13 cellular contexts compared by ENCODE assay signal in genomic region chr4:185576918-185577591, GRCh38. TPM values are rescaled to one million over a fixed set of nuclear protein-coding genes. Genes with fewer than 3 reads are reported as not detected.
DNase-seq lines count a peak whose midpoint lies in the region; ATAC-seq, FAIRE-seq and TF ChIP-seq lines count a peak whose summit lies in the region.
"Had no signal": no experiment of that assay in that cellular context is flagged by ENCODE, and none has a peak within 500 bp of the region (broad histone marks: within the 10 kb centered on the region; RNA-seq: fewer than 3 reads in every experiment).

No MANE protein-coding gene starts in this region.

- no peak for ATAC-seq in HG03095 (IDR thresholded peaks at IDR 0.05; ENCODE audit: unreplicated experiment)

- no peaks in the 10 kb centered on the region for H3K27me3 ChIP-seq in stomach
- H3K27me3 ChIP-seq: vagina had no signal

- peaks cover 19% of the 10 kb centered on the region for H3K4me1 Mint-ChIP-seq in mesothelial cell of epicardium

- TF ChIP-seq POLR2A in stomach (IDR thresholded peaks at IDR 0.05) = no peak

- H3K36me3 ChIP-seq in stomach = no peaks in the 10 kb centered on the region
- H3K36me3 ChIP-seq: vagina had no signal

- H3K9me3 ChIP-seq in stomach = no peaks in the 10 kb centered on the region
- H3K9me3 ChIP-seq: vagina had no signal

- H3K27me3 Mint-ChIP-seq in mesothelial cell of epicardium (ENCODE audit: low read depth) = no peaks in the 10 kb centered on the region

- no peak for TF ChIP-seq EP300 in stomach (IDR thresholded peaks at IDR 0.05)

- peaks cover 0 to 18% (median 12%) of the 10 kb centered on the region in 4 donors for H3K4me1 ChIP-seq in stomach
- H3K4me1 ChIP-seq: vagina had no signal

- no peak for FAIRE-seq in HTR-8/SVneo (lab: Jason Lieb, UNC)

- H3K4me3 Mint-ChIP-seq in mesothelial cell of epicardium = no peak overlapping the region

- H3K27ac ChIP-seq in stomach = peak overlapping the region in 4 of 5 donors; percentile 54 to 65 (median 56)
- H3K27ac ChIP-seq: SK-N-MC, vagina had no signal

- WGBS in stomach, 5 donors = 59 to 68% (median 65%) methylated on average over 7 of the region's 7 CpGs

- DNase-seq in SK-N-DZ (ENCODE audit: low spot score) (peak; percentile 60), fibroblast of pulmonary artery (ENCODE audit: low read depth) (peak; percentile 31), mesothelial cell of epicardium (ENCODE audit: low spot score in 2 of 2, unreplicated experiment in 2 of 2) (no peak), stomach (no peak), G401 (ENCODE audit: low spot score) (no peak), HTR-8/SVneo (ENCODE audit: insufficient read length, low spot score) (no peak), GM10248 (ENCODE audit: extremely low spot score) (no peak)
- DNase-seq: GDM1; stimulated activated CD4-positive, alpha-beta T cell treated with anti-CD3 and anti-CD28 coated beads, Interleukin-4, amount 100 ng/mL, for 24 hours had no signal

- no peak overlapping the region for H3K4me3 ChIP-seq in fibroblast of pulmonary artery (replicated peaks; ENCODE audit: low read depth, low read length)
- H3K4me3 ChIP-seq in stomach = no peak overlapping the region
- H3K4me3 ChIP-seq: SK-N-MC, vagina had no signal

- peaks cover 5% of the 10 kb centered on the region for H3K9me3 Mint-ChIP-seq in mesothelial cell of epicardium

- intact Hi-C loops in stomach (cut with DNase I; ENCODE audit: low total_unique reads) = no loop called here

- H3K36me3 Mint-ChIP-seq in mesothelial cell of epicardium = no peaks in the 10 kb centered on the region

- in situ Hi-C loops in G401 (cut with HindIII; ENCODE audit: low sequenced_read_pairs) = no loop called here

- CTCF ChIA-PET in GM10248 (lab: Yijun Ruan, JAX) = interaction anchor here (3.0 to 5.2 kb wide), 2 partner anchors 7 to 20 kb away, joined by 17 to 26 read pairs; no protein-coding TSS in a partner anchor

- POLR2A ChIA-PET in GM10248 (lab: Yijun Ruan, JAX) = interaction anchor here (0.6 kb wide), 1 partner anchor 358 kb away, joined by 5 read pairs; no protein-coding TSS in a partner anchor

- H3K27ac Mint-ChIP-seq in mesothelial cell of epicardium = peak overlapping the region; percentile 73

- TF ChIP-seq CTCF in fibroblast of pulmonary artery (IDR thresholded peaks at IDR 0.05; ENCODE audit: low read length, missing control alignments) (no peak), mesothelial cell of epicardium (IDR thresholded peaks at IDR 0.05; ENCODE audit: unreplicated experiment) (no peak), stomach (IDR thresholded peaks at IDR 0.05) (no peak), GM10248 (IDR thresholded peaks at IDR 0.05; ENCODE audit: control extremely low read depth, extremely low read depth, low read depth, missing control alignments) (no peak)

RNA-seq across cellular contexts. Expression of gene PDLIM3, which starts 41.7 kb away (rescaled TPM):
- 92.0 and 95.3 TPM in 2 replicates for polyA plus RNA-seq in SK-N-DZ (2014; cell fraction: cytosol; rRNA removed)
- polyA plus RNA-seq in SK-N-DZ (2014; cell fraction: nucleus; rRNA removed) = 108 and 110 TPM in 2 replicates
- 8.4 to 11.2 TPM (median 9.2 TPM) in 3 replicates for total RNA-seq in mesothelial cell of epicardium
- 100 to 1,000 TPM in 4 of 5 donors, 10 to 100 TPM in 1; 83.1 to 755 (median 259) TPM for total RNA-seq in stomach
- 100 to 1,000 TPM in 1 of 3 donors, 10 to 100 TPM in 2; 73.9 to 112 (median 77.0) TPM for polyA plus RNA-seq in stomach
- 9.5 and 15.7 TPM in 2 replicates for total RNA-seq in G401 (2014; rRNA removed; shearing (Covaris generic))
- total RNA-seq: activated CD8-positive, alpha-beta memory T cell treated with anti-CD3 and anti-CD28 coated beads for 36 hours had no signal

Comparison
In these comparisons a context has a peak if more than half of its experiments do, and no peak if none do; other contexts are left out.
1. DNase-seq: peak in SK-N-DZ (single experiment) and fibroblast of pulmonary artery (single experiment); none in mesothelial cell of epicardium (0 of 2), stomach (single experiment), G401 (single experiment), HTR-8/SVneo (single experiment) and GM10248 (single experiment).